Comparison of ENCODE assay signal across 16 cellular contexts in the genomic region with DNA sequence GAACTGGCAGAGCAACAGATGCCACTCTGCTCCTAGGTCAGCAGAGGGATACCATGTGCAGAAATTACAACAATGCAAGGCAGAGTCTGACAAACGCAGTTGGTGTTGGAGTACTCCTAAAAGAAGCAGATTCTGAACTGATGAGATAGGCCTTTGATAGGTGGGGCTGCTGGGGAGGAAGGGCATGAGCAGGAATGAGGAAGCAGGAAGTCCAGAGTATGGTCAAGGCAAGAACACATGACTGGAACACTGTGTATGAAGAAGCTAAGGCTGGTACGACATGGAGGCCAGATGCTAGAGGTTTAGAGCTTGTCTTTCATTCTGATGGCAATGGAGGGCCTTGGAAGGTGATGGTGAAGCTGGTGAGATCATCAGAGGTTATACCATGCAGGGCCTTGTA. TPM values are rescaled to one million over a fixed set of nuclear protein-coding genes. Genes with fewer than 3 reads are reported as not detected.
DNase-seq lines count a peak whose midpoint lies in the region; ATAC-seq, FAIRE-seq and TF ChIP-seq lines count a peak whose summit lies in the region.
"Had no signal": no experiment of that assay in that cellular context is flagged by ENCODE, and none has a peak within 500 bp of the region (broad histone marks: within the 10 kb centered on the region; RNA-seq: fewer than 3 reads in every experiment).

No MANE protein-coding gene starts in this region.

- POLR2A ChIA-PET in K562 (lab: Yijun Ruan, JAX) (interaction anchor here (0.6 to 4.9 kb wide), 5 partner anchors 10 to 73 kb away, joined by 3 to 48 read pairs (median 3); partner anchors contain the start of gene THRAP3), A673 (lab: Charles Lee; ENCODE audit: low non-redundant PET) (no interaction called here)

- H3K9me3 Mint-ChIP-seq in Calu3 (ENCODE audit: low read depth, unreplicated experiment) (no peaks in the 10 kb centered on the region), mesothelial cell of epicardium (no peaks in the 10 kb centered on the region)
- no peaks in the 10 kb centered on the region for H3K9me3 Mint-ChIP-seq in activated T-cell treated with anti-CD3 and anti-CD28 coated beads, Interleukin-2, amount 50 U/mL, for 72 hours

- no peak overlapping the region for H3K4me2 ChIP-seq in K562 (ENCODE audit: insufficient read depth, low read length)

- H3K9me3 ChIP-seq in K562 (replicated peaks; ENCODE audit: control insufficient read depth, insufficient read depth, low read depth, low read length) (no peaks in the 10 kb centered on the region), neutrophil (no peaks in the 10 kb centered on the region), A673 (ENCODE audit: low read depth, low read length, poor library complexity, severe bottlenecking) (no peaks in the 10 kb centered on the region)
- H3K9me3 ChIP-seq: SJCRH30 had no signal

- 6% methylated on average over 2 of the region's 2 CpGs for WGBS in K562 (ENCODE audit: insufficient coverage, low coverage, missing lambda C conversion rate)

- no peak for TF ChIP-seq POLR2A in K562 (conservative IDR thresholded peaks at IDR 0.05)

- no peaks in the 10 kb centered on the region for H3K27me3 ChIP-seq in K562 (ENCODE audit: control insufficient read depth in 2 of 2, insufficient read depth in 2 of 2, low read length in 2 of 2)
- H3K27me3 ChIP-seq in neutrophil, result no peaks in the 10 kb centered on the region
- no peaks in the 10 kb centered on the region for H3K27me3 ChIP-seq in A673 (replicated peaks; ENCODE audit: insufficient read depth, low read depth, low read length, poor library complexity)
- H3K27me3 ChIP-seq: SJCRH30 had no signal

- FAIRE-seq in K562 (lab: Jason Lieb, UNC), result no peak
- FAIRE-seq: frontal cortex had no signal

- H3K4me3 ChIP-seq in K562 (no peak overlapping the region), neutrophil (ENCODE audit: low read depth in 1 of 2, low read length in 1 of 2) (no peak overlapping the region), A673 (ENCODE audit: low read depth, low read length, poor library complexity, severe bottlenecking) (no peak overlapping the region)
- H3K4me3 ChIP-seq: SJCRH30 had no signal

- in situ Hi-C loops in K562 (cut with MboI), result no loop called here

- no peak overlapping the region for H3K4me3 Mint-ChIP-seq in Calu3 (ENCODE audit: low read depth, unreplicated experiment)
- no peak overlapping the region for H3K4me3 Mint-ChIP-seq in activated T-cell treated with anti-CD3 and anti-CD28 coated beads, Interleukin-2, amount 50 U/mL, for 72 hours
- H3K4me3 Mint-ChIP-seq in mesothelial cell of epicardium, result no peak overlapping the region

- H3K27ac Mint-ChIP-seq in Calu3 (ENCODE audit: unreplicated experiment) (no peak overlapping the region), mesothelial cell of epicardium (no peak overlapping the region)
- no peak overlapping the region for H3K27ac Mint-ChIP-seq in activated T-cell treated with anti-CD3 and anti-CD28 coated beads, Interleukin-2, amount 50 U/mL, for 72 hours

- CTCF ChIA-PET in Calu3 (lab: Charles Lee), result no interaction called here
- CTCF ChIA-PET in K562 (lab: Yijun Ruan, JAX; ENCODE audit: low intra/inter-chr PET ratio), result no interaction called here
- CTCF ChIA-PET in A673 (lab: Charles Lee), result no interaction called here

- TF ChIP-seq CTCF in Calu3 (IDR thresholded peaks at IDR 0.05; ENCODE audit: unreplicated experiment) (no peak), K562 (IDR thresholded peaks at IDR 0.05 in 2 of 3, conservative IDR thresholded peaks at IDR 0.05 in 1 of 3; ENCODE audit: insufficient read depth in 2 of 3, low read depth in 1 of 3, low read length in 3 of 3) (no peak), neutrophil (IDR thresholded peaks at IDR 0.05) (no peak), mesothelial cell of epicardium (IDR thresholded peaks at IDR 0.05; ENCODE audit: unreplicated experiment) (no peak), A673 (conservative IDR thresholded peaks at IDR 0.05; ENCODE audit: low read depth, low read length) (no peak)

- H2AFZ ChIP-seq in K562 (ENCODE audit: low read depth, low read length), result peak overlapping the region; percentile 86

- intact Hi-C loops in Calu3 (cut with micrococcal nuclease; ENCODE audit: unreplicated experiment) (no loop called here), K562 (cut with micrococcal nuclease) (no loop called here), A673 (cut with micrococcal nuclease; ENCODE audit: unreplicated experiment) (no loop called here)

- no peaks in the 10 kb centered on the region for H4K20me1 ChIP-seq in K562 (replicated peaks; ENCODE audit: control insufficient read depth, insufficient read depth, low read length)

- H3K27ac ChIP-seq in K562 (ENCODE audit: extremely low read depth, low read depth, low read length) (no peak overlapping the region), neutrophil (peak overlapping the region; percentile 54), A673 (ENCODE audit: low read depth, low read length, poor library complexity, severe bottlenecking) (no peak overlapping the region)
- H3K27ac ChIP-seq: SJCRH30 had no signal

- H3K4me1 ChIP-seq in K562 (replicated peaks in 1 of 2; ENCODE audit: control insufficient read depth in 2 of 2, insufficient read depth in 2 of 2, low read length in 2 of 2), result peaks cover 7 to 13% of the 10 kb centered on the region in 2 experiments; a peak in 3 of 5 replicates
- peaks cover 28% of the 10 kb centered on the region in 2 experiments for H3K4me1 ChIP-seq in neutrophil (ENCODE audit: control insufficient read depth in 1 of 2, insufficient read depth in 1 of 2, low read depth in 1 of 2, low read length in 1 of 2)
- no peaks in the 10 kb centered on the region for H3K4me1 ChIP-seq in A673 (ENCODE audit: insufficient read depth, low read length, poor library complexity, severe bottlenecking)
- H3K4me1 ChIP-seq: SJCRH30 had no signal

- H3K36me3 Mint-ChIP-seq in Calu3 (ENCODE audit: insufficient read depth, unreplicated experiment), result no peaks in the 10 kb centered on the region
- no peaks in the 10 kb centered on the region for H3K36me3 Mint-ChIP-seq in activated T-cell treated with anti-CD3 and anti-CD28 coated beads, Interleukin-2, amount 50 U/mL, for 72 hours (ENCODE audit: insufficient read depth in 2 of 2)
- no peaks in the 10 kb centered on the region for H3K36me3 Mint-ChIP-seq in mesothelial cell of epicardium

- H3K36me3 ChIP-seq in K562 (ENCODE audit: control insufficient read depth, insufficient read depth, low read length), result no peaks in the 10 kb centered on the region
- H3K36me3 ChIP-seq in neutrophil, result no peaks in the 10 kb centered on the region
- H3K36me3 ChIP-seq in A673 (ENCODE audit: insufficient read depth, low read length, poor library complexity, severe bottlenecking), result no peaks in the 10 kb centered on the region
- H3K36me3 ChIP-seq: SJCRH30 had no signal

- H3K79me2 ChIP-seq in K562 (ENCODE audit: control insufficient read depth, insufficient read depth, low read length), result no peaks in the 10 kb centered on the region

- H3K4me1 Mint-ChIP-seq in Calu3 (ENCODE audit: low read depth, unreplicated experiment) (peaks cover 26% of the 10 kb centered on the region), mesothelial cell of epicardium (no peaks in the 10 kb centered on the region)
- peaks cover 8% of the 10 kb centered on the region for H3K4me1 Mint-ChIP-seq in activated T-cell treated with anti-CD3 and anti-CD28 coated beads, Interleukin-2, amount 50 U/mL, for 72 hours (ENCODE audit: low read depth)

- DNase-seq in Calu3 (peak; percentile 32), NCI-H226 (peak; percentile 33), K562 (ENCODE audit: extremely low read depth in 1 of 4, low spot score in 3 of 4) (peak in 2 of 4 experiments; percentile 18 to 45), UCSD-AML1 (lab: John Stamatoyannopoulos, UW; ENCODE audit: unreplicated experiment) (no peak), mesothelial cell of epicardium (ENCODE audit: low spot score in 2 of 2, unreplicated experiment in 2 of 2) (no peak), A673 (ENCODE audit: low spot score) (no peak)
- no peak for DNase-seq in activated T-cell treated with anti-CD3 and anti-CD28 coated beads, Interleukin-2, amount 50 U/mL, for 72 hours
- DNase-seq: activated CD8-positive, alpha-beta memory T cell treated with anti-CD3 and anti-CD28 coated beads for 24 hours; H7; Kasumi-1; NCI-H2081; SJCRH30; stimulated activated CD4-positive, alpha-beta T cell treated with anti-CD3 and anti-CD28 coated beads, Interleukin-4, amount 100 ng/mL, for 24 hours had no signal

- no peak for TF ChIP-seq RAD21 in K562 (CRISPR knock-in tag; conservative IDR thresholded peaks at IDR 0.05 in 1 of 2, IDR thresholded peaks at IDR 0.05 in 1 of 2)

- 0 out of 4 replicates have a peak overlapping the region, but pooled peaks of 1 of the 2 experiments have one; percentile 0 for H3K9ac ChIP-seq in K562 (ENCODE audit: insufficient read depth in 1 of 2, low read depth in 2 of 2, low read length in 2 of 2)

- BruUV-seq in Calu3 (replicated peaks; lab: Mats Ljungman, UMichigan), result no TSS peak
- BruUV-seq in K562 (replicated peaks; lab: Mats Ljungman, UMichigan), result no TSS peak
- no TSS peak for BruUV-seq in A673 (replicated peaks; lab: Mats Ljungman, UMichigan)

- no peaks in the 10 kb centered on the region for H3K9me1 ChIP-seq in K562 (ENCODE audit: control insufficient read depth, insufficient read depth, low read length)

- peak; percentile 59 for ATAC-seq in K562
- ATAC-seq in activated T-cell treated with anti-CD3 and anti-CD28 coated beads, Interleukin-2, amount 50 U/mL, for 72 hours (replicated peaks in 1 of 2), result no peak
- ATAC-seq: sciatic nerve had no signal

- no peaks in the 10 kb centered on the region for H3K27me3 Mint-ChIP-seq in Calu3 (ENCODE audit: unreplicated experiment)
- H3K27me3 Mint-ChIP-seq in activated T-cell treated with anti-CD3 and anti-CD28 coated beads, Interleukin-2, amount 50 U/mL, for 72 hours (ENCODE audit: low read depth), result no peaks in the 10 kb centered on the region
- no peaks in the 10 kb centered on the region for H3K27me3 Mint-ChIP-seq in mesothelial cell of epicardium (ENCODE audit: low read depth)

- TF ChIP-seq EP300 in K562 (IDR thresholded peaks at IDR 0.05; ENCODE audit: low read length), result no peak

RNA-seq across cellular contexts. Expression of gene THRAP3, which starts 11.5 kb away (rescaled TPM):
- 97.5 and 99.4 TPM in 2 replicates for total RNA-seq in Calu3 (2022)
- 53.3 and 99.3 TPM in 2 replicates for total RNA-seq in K562 (2011; cell fraction: chromatin; rRNA removed; ENCODE audit: low replicate concordance)
- 40.0 and 45.4 TPM in 2 replicates for total RNA-seq in K562 (2011; cell fraction: nucleolus; rRNA removed)
- 40.3 and 53.6 TPM in 2 replicates for total RNA-seq in K562 (2011; cell fraction: nucleoplasm; rRNA removed)
- 67.9 and 70.5 TPM in 2 replicates for total RNA-seq in K562 (2014; rRNA removed)
- 100 and 118 TPM in 2 replicates for total RNA-seq in K562 (2014; rRNA removed; fragmentation: Illumina TruSeq; extraction: Trizol)
- total RNA-seq in K562 (2015; rRNA removed; fragmentation: Illumina TruSeq; extraction: Trizol), result 125 and 128 TPM in 2 replicates
- 107 and 123 TPM in 2 replicates for total RNA-seq in K562 (2021)
- polyA plus RNA-seq in K562 (2011; rRNA removed), result 101 and 113 TPM in 2 replicates
- 36.7 and 54.3 TPM in 2 replicates for polyA plus RNA-seq in K562 (2011; cell fraction: cytosol; rRNA removed)
- polyA plus RNA-seq in K562 (2011; cell fraction: nucleus; rRNA removed), result 58.5 and 65.3 TPM in 2 replicates
- 61.1 and 64.3 TPM in 2 replicates for polyA plus RNA-seq in K562 (2012)
- 133 TPM in 2 replicates for polyA plus RNA-seq in K562 (2014; fragmentation: Illumina TruSeq; extraction: Trizol)
- 100 to 1,000 TPM in 1 of 2 experiments, 10 to 100 TPM in 1; 66.2 to 135 TPM for polyA plus RNA-seq in K562 (2014; fragmentation: Nextera tagmentation; extraction: Ambion mirVana)
- 76.9 and 99.0 TPM in 2 replicates for polyA plus RNA-seq in K562 (2014; rRNA removed)
- polyA minus RNA-seq in K562 (2011; rRNA and poly(A)+ RNA removed), result 180 TPM in 2 replicates
- 49.1 and 81.3 TPM in 2 replicates for polyA minus RNA-seq in K562 (2011; cell fraction: cytosol; rRNA and poly(A)+ RNA removed)
- polyA minus RNA-seq in K562 (2011; cell fraction: nucleus; rRNA and poly(A)+ RNA removed), result 29.9 and 65.6 TPM in 2 replicates
- 100 to 1,000 TPM; 108 to 110 TPM for total RNA-seq in activated T-cell treated with anti-CD3 and anti-CD28 coated beads, Interleukin-2, amount 50 U/mL, for 72 hours
- 117 to 121 TPM (median 119 TPM) in 3 replicates for total RNA-seq in mesothelial cell of epicardium
- total RNA-seq in A673 (2021), result 133 and 143 TPM in 2 replicates

RNA-seq across cellular contexts. Expression of gene MAP7D1, which starts 56.8 kb away (rescaled TPM):
- total RNA-seq in Calu3 (2022), result 96.2 and 98.3 TPM in 2 replicates
- total RNA-seq in K562 (2011; cell fraction: chromatin; rRNA removed; ENCODE audit: low replicate concordance), result 28.8 and 80.6 TPM in 2 replicates
- total RNA-seq in K562 (2011; cell fraction: nucleolus; rRNA removed), result 47.5 and 62.2 TPM in 2 replicates
- 37.8 and 52.2 TPM in 2 replicates for total RNA-seq in K562 (2011; cell fraction: nucleoplasm; rRNA removed)
- total RNA-seq in K562 (2014; rRNA removed), result 72.8 and 74.4 TPM in 2 replicates
- 17.4 and 20.8 TPM in 2 replicates for total RNA-seq in K562 (2014; rRNA removed; fragmentation: Illumina TruSeq; extraction: Trizol)
- total RNA-seq in K562 (2015; rRNA removed; fragmentation: Illumina TruSeq; extraction: Trizol), result 34.5 and 37.8 TPM in 2 replicates
- 101 and 108 TPM in 2 replicates for total RNA-seq in K562 (2021)
- 17.2 and 18.4 TPM in 2 replicates for polyA plus RNA-seq in K562 (2011; rRNA removed)
- 14.6 and 28.7 TPM in 2 replicates for polyA plus RNA-seq in K562 (2011; cell fraction: cytosol; rRNA removed)
- polyA plus RNA-seq in K562 (2011; cell fraction: nucleus; rRNA removed), result 34.1 and 46.2 TPM in 2 replicates
- polyA plus RNA-seq in K562 (2012), result 51.5 and 56.5 TPM in 2 replicates
- polyA plus RNA-seq in K562 (2014; fragmentation: Illumina TruSeq; extraction: Trizol), result 49.2 and 53.7 TPM in 2 replicates
- 1 to 10 TPM; 3.6 to 4.4 TPM for polyA plus RNA-seq in K562 (2014; fragmentation: Nextera tagmentation; extraction: Ambion mirVana)
- 53.8 and 54.7 TPM in 2 replicates for polyA plus RNA-seq in K562 (2014; rRNA removed)
- 8.2 and 9.2 TPM in 2 replicates for polyA minus RNA-seq in K562 (2011; rRNA and poly(A)+ RNA removed)
- 31.8 and 55.1 TPM in 2 replicates for polyA minus RNA-seq in K562 (2011; cell fraction: cytosol; rRNA and poly(A)+ RNA removed)
- 13.1 and 14.8 TPM in 2 replicates for polyA minus RNA-seq in K562 (2011; cell fraction: nucleus; rRNA and poly(A)+ RNA removed)
- total RNA-seq in activated T-cell treated with anti-CD3 and anti-CD28 coated beads, Interleukin-2, amount 50 U/mL, for 72 hours, result 100 to 1,000 TPM; 131 to 142 TPM
- 97.8 to 103 TPM (median 101 TPM) in 3 replicates for total RNA-seq in mesothelial cell of epicardium
- 192 and 206 TPM in 2 replicates for total RNA-seq in A673 (2021)

Comparison
In these comparisons a context has a peak if more than half of its experiments do, and no peak if none do; other contexts are left out.
1. DNase-seq: peak in Calu3 (single experiment) and NCI-H226 (single experiment); none in UCSD-AML1 (single experiment), activated T-cell treated with anti-CD3 and anti-CD28 coated beads, Interleukin-2, amount 50 U/mL, for 72 hours (0 of 2), mesothelial cell of epicardium (0 of 2) and A673 (single experiment).